In genomic region chr1:18938008-18938706, GRCh38 we compare ENCODE assay signal across 14 cellular contexts. TPM values are rescaled to one million over a fixed set of nuclear protein-coding genes. Genes with fewer than 3 reads are reported as not detected.
A peak's percentile ranks its signal among the peaks of the same experiment; 100 is the strongest.
DNase-seq lines count a peak whose midpoint lies in the region; ATAC-seq and TF ChIP-seq lines count a peak whose summit lies in the region.
"Had no signal": no experiment of that assay in that cellular context is flagged by ENCODE, and none has a peak within 500 bp of the region (broad histone marks: within the 10 kb centered on the region; RNA-seq: fewer than 3 reads in every experiment).

No MANE protein-coding gene starts in this region.

- DNase-seq in G401 (ENCODE audit: low spot score) (peak; percentile 81), T-helper 17 cell (no peak), left ventricle myocardium superior (no peak), smooth muscle cell (lab: John Stamatoyannopoulos, UW; ENCODE audit: unreplicated experiment) (no peak), SW 1271 (lab: John Stamatoyannopoulos, UW) (no peak), putamen (ENCODE audit: low spot score) (no peak), NCI-H2081 treated with DMSO at 0.1 percent for 48 hours (lab: John Stamatoyannopoulos, UW) (no peak)
- no peak for DNase-seq in activated naive CD8-positive, alpha-beta T cell treated with anti-CD3 and anti-CD28 coated beads for 36 hours
- DNase-seq: activated CD4-positive, alpha-beta T cell treated with anti-CD3 and anti-CD28 coated beads for 1 hour; MG63; stimulated activated naive CD4-positive, alpha-beta T cell had no signal

- H3K4me1 Mint-ChIP-seq in T-helper 17 cell = peaks cover 64% of the 10 kb centered on the region
- peaks cover 38% of the 10 kb centered on the region for H3K4me1 Mint-ChIP-seq in activated naive CD8-positive, alpha-beta T cell treated with anti-CD3 and anti-CD28 coated beads for 36 hours

- H3K4me2 ChIP-seq in smooth muscle cell = peak overlapping the region; percentile 54

- H3K79me2 ChIP-seq in smooth muscle cell (ENCODE audit: low read depth) = peaks cover 98% of the 10 kb centered on the region

- TF ChIP-seq CTCF in smooth muscle cell (IDR thresholded peaks at IDR 0.05; ENCODE audit: borderline replicate concordance, insufficient read depth, poor library complexity, severe bottlenecking) = no peak

- ATAC-seq in T-helper 17 cell = peak; percentile 5
- peak; percentile 20 for ATAC-seq in left ventricle myocardium superior

- H3K27ac Mint-ChIP-seq in T-helper 17 cell = peak overlapping the region; percentile 88
- no peak overlapping the region for H3K27ac Mint-ChIP-seq in activated naive CD8-positive, alpha-beta T cell treated with anti-CD3 and anti-CD28 coated beads for 36 hours
- H3K27ac Mint-ChIP-seq: activated T-helper 1 cell treated with anti-CD3 and anti-CD28 coated beads, Interleukin-12 subunit alpha, Interleukin-12 subunit beta, Interleukin-2, Interleukin-4 antibody, amounts not matched to agents 30 ng/mL and 10 ng/mL and 1 ng/mL, durations not matched to agents 14 hours and 24 hours and 36 hours had no signal

- peaks cover 94% of the 10 kb centered on the region for H4K20me1 ChIP-seq in smooth muscle cell (ENCODE audit: low read depth)

- intact Hi-C loops in left ventricle myocardium superior (cut with micrococcal nuclease) = no loop called here

- H3K9ac ChIP-seq in smooth muscle cell (ENCODE audit: low read depth) = no peak overlapping the region

- H3K4me3 ChIP-seq in smooth muscle cell = no peak overlapping the region
- H3K4me3 ChIP-seq: HAP-1, MG63, SJSA1 had no signal

- 71% methylated on average over 14 of the region's 14 CpGs for WGBS in smooth muscle cell (ENCODE audit: low lambda C conversion rate)

- H2AFZ ChIP-seq in smooth muscle cell (ENCODE audit: low read depth) = no peak overlapping the region

- in situ Hi-C loops in G401 (cut with HindIII; ENCODE audit: low sequenced_read_pairs) = no loop called here

- H3K27ac ChIP-seq in smooth muscle cell (ENCODE audit: low read depth) = peak overlapping the region; percentile 62
- H3K27ac ChIP-seq: SJSA1 had no signal

- no peaks in the 10 kb centered on the region for H3K9me3 Mint-ChIP-seq in activated naive CD8-positive, alpha-beta T cell treated with anti-CD3 and anti-CD28 coated beads for 36 hours
- H3K9me3 Mint-ChIP-seq: activated T-helper 1 cell treated with anti-CD3 and anti-CD28 coated beads, Interleukin-12 subunit alpha, Interleukin-12 subunit beta, Interleukin-2, Interleukin-4 antibody, amounts not matched to agents 30 ng/mL and 10 ng/mL and 1 ng/mL, durations not matched to agents 14 hours and 24 hours and 36 hours had no signal

- no peaks in the 10 kb centered on the region for H3K36me3 Mint-ChIP-seq in T-helper 17 cell (ENCODE audit: low read depth)
- H3K36me3 Mint-ChIP-seq in activated naive CD8-positive, alpha-beta T cell treated with anti-CD3 and anti-CD28 coated beads for 36 hours = no peaks in the 10 kb centered on the region

- H3K9me3 ChIP-seq in T-helper 17 cell (ENCODE audit: control insufficient read depth, low read length, poor library complexity, severe bottlenecking) (no peaks in the 10 kb centered on the region), smooth muscle cell (replicated peaks; ENCODE audit: low read depth) (no peaks in the 10 kb centered on the region)
- H3K9me3 ChIP-seq: HAP-1, MG63, SJSA1 had no signal

- no peaks in the 10 kb centered on the region for H3K27me3 Mint-ChIP-seq in T-helper 17 cell
- no peaks in the 10 kb centered on the region for H3K27me3 Mint-ChIP-seq in activated naive CD8-positive, alpha-beta T cell treated with anti-CD3 and anti-CD28 coated beads for 36 hours

- H3K27me3 ChIP-seq in smooth muscle cell (ENCODE audit: low read depth) = no peaks in the 10 kb centered on the region
- H3K27me3 ChIP-seq: MG63, SJSA1 had no signal

- H3F3A ChIP-seq in smooth muscle cell (ENCODE audit: low read depth) = peaks cover 6% of the 10 kb centered on the region

- H3K4me3 Mint-ChIP-seq in T-helper 17 cell = no peak overlapping the region
- H3K4me3 Mint-ChIP-seq in activated naive CD8-positive, alpha-beta T cell treated with anti-CD3 and anti-CD28 coated beads for 36 hours = no peak overlapping the region
- H3K4me3 Mint-ChIP-seq: activated T-helper 1 cell treated with anti-CD3 and anti-CD28 coated beads, Interleukin-12 subunit alpha, Interleukin-12 subunit beta, Interleukin-2, Interleukin-4 antibody, amounts not matched to agents 30 ng/mL and 10 ng/mL and 1 ng/mL, durations not matched to agents 14 hours and 24 hours and 36 hours had no signal

- H3K4me1 ChIP-seq in smooth muscle cell (ENCODE audit: low read depth) = peaks cover 29% of the 10 kb centered on the region

- no peaks in the 10 kb centered on the region for H3K36me3 ChIP-seq in smooth muscle cell (ENCODE audit: low read depth)
- H3K36me3 ChIP-seq: HAP-1, MG63, SJSA1 had no signal

RNA-seq across cellular contexts. Expression of gene IFFO2, which starts 18.3 kb away (rescaled TPM):
- 12.7 and 15.7 TPM in 2 replicates for total RNA-seq in G401 (2014; rRNA removed; shearing (Covaris generic))
- total RNA-seq in T-helper 17 cell = 100 to 1,000 TPM in 1 of 2 donors, 10 to 100 TPM in 1; 99.8 to 119 TPM
- total RNA-seq in left ventricle myocardium superior = 5.0 TPM
- total RNA-seq in smooth muscle cell = 19.1 and 28.0 TPM in 2 replicates
- 3.7 and 5.7 TPM in 2 replicates for polyA plus RNA-seq in smooth muscle cell
- total RNA-seq in activated naive CD8-positive, alpha-beta T cell treated with anti-CD3 and anti-CD28 coated beads for 36 hours = 10 to 100 TPM; 21.4 to 21.7 TPM

RNA-seq across cellular contexts. Expression of gene ALDH4A1, which starts 35.8 kb away (rescaled TPM):
- 40.5 and 51.4 TPM in 2 replicates for total RNA-seq in G401 (2014; rRNA removed; shearing (Covaris generic))
- 1 to 10 TPM; 1.1 to 1.2 TPM for total RNA-seq in T-helper 17 cell
- 27.3 TPM for total RNA-seq in left ventricle myocardium superior
- 4.6 and 4.8 TPM in 2 replicates for total RNA-seq in smooth muscle cell
- polyA plus RNA-seq in smooth muscle cell = 6.3 and 7.2 TPM in 2 replicates
- total RNA-seq in activated naive CD8-positive, alpha-beta T cell treated with anti-CD3 and anti-CD28 coated beads for 36 hours = 1 to 10 TPM; 3.9 to 4.7 TPM
